Comparison of ENCODE assay signal across 27 cellular contexts in the genomic region with DNA sequence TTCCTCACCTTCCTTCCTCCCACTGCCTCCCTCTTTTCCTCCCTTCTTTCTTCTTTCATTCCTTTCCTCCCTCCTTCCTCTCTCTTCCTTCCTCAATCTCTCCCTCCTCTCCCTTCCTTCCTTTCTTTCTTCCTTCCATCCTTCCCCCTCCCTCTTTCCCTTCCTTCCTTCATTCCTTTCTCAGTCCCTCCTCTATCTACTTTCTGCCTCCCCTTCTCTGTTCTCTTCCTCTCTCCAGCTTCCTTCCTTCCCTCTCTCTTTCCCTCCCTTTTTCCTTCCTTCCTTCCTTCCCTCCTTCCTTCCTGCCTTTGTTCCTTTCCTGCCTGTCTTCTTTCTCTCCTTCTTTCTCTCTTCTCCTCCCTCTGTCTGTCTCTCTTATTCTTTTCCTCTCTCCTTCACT. TPM values are rescaled to one million over a fixed set of nuclear protein-coding genes. Genes with fewer than 3 reads are reported as not detected.
DNase-seq lines count a peak whose midpoint lies in the region; ATAC-seq, FAIRE-seq and TF ChIP-seq lines count a peak whose summit lies in the region.
"Had no signal": no experiment of that assay in that cellular context is flagged by ENCODE, and none has a peak within 500 bp of the region (broad histone marks: within the 10 kb centered on the region; RNA-seq: fewer than 3 reads in every experiment).

No MANE protein-coding gene starts in this region.

- in situ Hi-C loops in GM12878 (cut with MboI), result no loop called here

- no peaks in the 10 kb centered on the region for H3K79me2 ChIP-seq in GM12878 (ENCODE audit: control insufficient read depth, insufficient read depth, low read length)

- no peak overlapping the region for H2AFZ ChIP-seq in GM12878 (ENCODE audit: control insufficient read depth, low read depth, low read length)

- H3K4me2 ChIP-seq in GM12878 (ENCODE audit: control insufficient read depth, insufficient read depth), result no peak overlapping the region
- H3K4me2 ChIP-seq: A549, BLaER1 had no signal

- RAD21 ChIA-PET in GM12878 (lab: Charles Lee; ENCODE audit: unreplicated experiment), result no interaction called here

- TF ChIP-seq CTCF in GM12878 (IDR thresholded peaks at IDR 0.05 in 2 of 3, conservative IDR thresholded peaks at IDR 0.05 in 1 of 3; ENCODE audit: control insufficient read depth in 2 of 3, extremely low read depth in 1 of 3, insufficient read depth in 1 of 3, low read depth in 3 of 3, low read length in 3 of 3) (no peak), kidney (IDR thresholded peaks at IDR 0.05; ENCODE audit: borderline replicate concordance, extremely low read depth, insufficient read depth) (no peak)

- no peaks in the 10 kb centered on the region for H3K36me3 Mint-ChIP-seq in activated T-cell treated with anti-CD3 and anti-CD28 coated beads, Interleukin-2, amount 50 U/mL, for 72 hours (ENCODE audit: insufficient read depth in 2 of 2)
- H3K36me3 Mint-ChIP-seq: CD14-positive monocyte; CD4-positive, alpha-beta memory T cell; CD4-positive, CD25-positive, alpha-beta regulatory T cell; CD8-positive, alpha-beta memory T cell had no signal

- H4K20me1 ChIP-seq in GM12878 (ENCODE audit: control insufficient read depth, insufficient read depth), result no peaks in the 10 kb centered on the region
- H4K20me1 ChIP-seq: BLaER1 had no signal

- SMC1A ChIA-PET in GM12878 (lab: Charles Lee; ENCODE audit: uncharacterized antibody, unreplicated experiment), result interaction anchor here (0.9 to 4.1 kb wide), 2 partner anchors 11 to 18 kb away, joined by 3 to 15 read pairs; no protein-coding TSS in a partner anchor

- H3K36me3 ChIP-seq in GM12878 (ENCODE audit: control insufficient read depth in 2 of 2, insufficient read depth in 2 of 2, low read length in 1 of 2), result no peaks in the 10 kb centered on the region
- H3K36me3 ChIP-seq in kidney (ENCODE audit: control insufficient read depth in 1 of 2, insufficient read depth in 2 of 2, low read length in 2 of 2), result no peaks in the 10 kb centered on the region
- H3K36me3 ChIP-seq: BE2C, BLaER1 had no signal

- no peak overlapping the region for H3K4me3 ChIP-seq in GM12878
- H3K4me3 ChIP-seq in kidney (ENCODE audit: low read length in 2 of 2), result no peak overlapping the region
- H3K4me3 ChIP-seq: A549, BLaER1 had no signal

- peaks cover 57% of the 10 kb centered on the region for H3K27me3 Mint-ChIP-seq in activated T-cell treated with anti-CD3 and anti-CD28 coated beads, Interleukin-2, amount 50 U/mL, for 72 hours (ENCODE audit: low read depth)

- ATAC-seq in activated T-cell treated with anti-CD3 and anti-CD28 coated beads, Interleukin-2, amount 50 U/mL, for 72 hours (replicated peaks in 1 of 2), result no peak
- ATAC-seq in GM12878 (no peak), HG02571 (IDR thresholded peaks at IDR 0.05; ENCODE audit: unreplicated experiment) (no peak)
- ATAC-seq: A549 had no signal

- intact Hi-C loops in GM12878 (cut with micrococcal nuclease; ENCODE audit: unreplicated experiment), result no loop called here
- intact Hi-C loops in kidney (cut with DNase I), result no loop called here

- BruUV-seq in GM12878 (replicated peaks; lab: Mats Ljungman, UMichigan), result no TSS peak

- POLR2A ChIA-PET in GM12878 (lab: Charles Lee), result interaction anchor here (0.7 to 0.9 kb wide), 2 partner anchors 11 to 15 kb away, joined by 3 read pairs; no protein-coding TSS in a partner anchor

- H3K27ac Mint-ChIP-seq in activated T-cell treated with anti-CD3 and anti-CD28 coated beads, Interleukin-2, amount 50 U/mL, for 72 hours, result peak overlapping the region; percentile 8
- H3K27ac Mint-ChIP-seq: CD14-positive monocyte; CD4-positive, alpha-beta memory T cell had no signal

- H3K27ac ChIP-seq in GM12878 (ENCODE audit: control insufficient read depth, insufficient read depth), result no peak overlapping the region
- H3K27ac ChIP-seq in kidney (ENCODE audit: low read depth in 2 of 2, low read length in 2 of 2), result no peak overlapping the region
- H3K27ac ChIP-seq: 22Rv1, A549, BLaER1 had no signal

- no peak for TF ChIP-seq EP300 in GM12878 (IDR thresholded peaks at IDR 0.05; ENCODE audit: borderline replicate concordance in 1 of 2, control insufficient read depth in 1 of 2, low read depth in 2 of 2, low read length in 2 of 2)

- H3K4me1 Mint-ChIP-seq in activated T-cell treated with anti-CD3 and anti-CD28 coated beads, Interleukin-2, amount 50 U/mL, for 72 hours (ENCODE audit: low read depth), result no peaks in the 10 kb centered on the region
- H3K4me1 Mint-ChIP-seq: CD14-positive monocyte; CD4-positive, alpha-beta memory T cell; CD4-positive, CD25-positive, alpha-beta regulatory T cell; CD8-positive, alpha-beta memory T cell had no signal

- no peaks in the 10 kb centered on the region for H3K27me3 ChIP-seq in GM12878 (replicated peaks in 1 of 2; ENCODE audit: control insufficient read depth in 2 of 2, insufficient read depth in 2 of 2, low read length in 1 of 2)
- H3K27me3 ChIP-seq: BE2C, BLaER1 had no signal

- H3K9me3 Mint-ChIP-seq in activated T-cell treated with anti-CD3 and anti-CD28 coated beads, Interleukin-2, amount 50 U/mL, for 72 hours, result no peaks in the 10 kb centered on the region
- H3K9me3 Mint-ChIP-seq: CD4-positive, CD25-positive, alpha-beta regulatory T cell had no signal

- H3K9ac ChIP-seq in GM12878 (ENCODE audit: control insufficient read depth, insufficient read depth, low read length), result no peak overlapping the region
- no peak overlapping the region for H3K9ac ChIP-seq in kidney (ENCODE audit: low read length in 2 of 2)
- H3K9ac ChIP-seq: BLaER1 had no signal

- no peak for FAIRE-seq in GM12878 (lab: Jason Lieb, UNC)
- FAIRE-seq in kidney (lab: Jason Lieb, UNC), result no peak
- FAIRE-seq: A549, GM12891, GM19239 had no signal

- no peaks in the 10 kb centered on the region for H3K4me1 ChIP-seq in GM12878 (ENCODE audit: control insufficient read depth, insufficient read depth, low read length)
- H3K4me1 ChIP-seq in kidney (ENCODE audit: control insufficient read depth in 1 of 2, insufficient read depth in 1 of 2, low read depth in 1 of 2, low read length in 2 of 2), result no peaks in the 10 kb centered on the region
- H3K4me1 ChIP-seq: A549, BE2C, BLaER1 had no signal

- TF ChIP-seq RAD21 in GM12878 (IDR thresholded peaks at IDR 0.05; ENCODE audit: insufficient read depth, low read depth, low read length), result no peak

- H3K9me3 ChIP-seq in GM12878 (replicated peaks; ENCODE audit: control insufficient read depth, insufficient read depth, low read length) (no peaks in the 10 kb centered on the region), kidney (ENCODE audit: control insufficient read depth in 1 of 2, low read length in 2 of 2) (no peaks in the 10 kb centered on the region)
- H3K9me3 ChIP-seq: A549, BE2C, BLaER1 had no signal

- TF ChIP-seq POLR2A in GM12878 (IDR thresholded peaks at IDR 0.05; ENCODE audit: low read depth, low read length), result no peak

- CTCF ChIA-PET in GM12878 (lab: Yijun Ruan, JAX), result no interaction called here

- no peak for DNase-seq in activated T-cell treated with anti-CD3 and anti-CD28 coated beads, Interleukin-2, amount 50 U/mL, for 72 hours
- no peak for DNase-seq in activated T-cell treated with anti-CD3 and anti-CD28 coated beads, Interleukin-2, amount 50 U/mL, for 1 hour
- DNase-seq in GM12878 (ENCODE audit: low read depth, low spot score), result no peak
- no peak for DNase-seq in kidney
- DNase-seq: AML-193; BE2C; C1 segment of cervical spinal cord; CD4-positive, alpha-beta memory T cell; CD4-positive, CD25-positive, alpha-beta regulatory T cell; CD8-positive, alpha-beta memory T cell; COR-L47; DMS 273 treated with DMSO at 0.1 percent for 48 hours; DMS153; DMS79; DND-41; EL; GDM1 had no signal

- H3K4me3 Mint-ChIP-seq in activated T-cell treated with anti-CD3 and anti-CD28 coated beads, Interleukin-2, amount 50 U/mL, for 72 hours, result no peak overlapping the region
- H3K4me3 Mint-ChIP-seq: CD14-positive monocyte; CD4-positive, alpha-beta memory T cell; CD4-positive, CD25-positive, alpha-beta regulatory T cell; CD8-positive, alpha-beta memory T cell had no signal

RNA-seq across cellular contexts. Expression of a gene that starts 16.1 kb away (rescaled TPM):
- total RNA-seq in activated T-cell treated with anti-CD3 and anti-CD28 coated beads, Interleukin-2, amount 50 U/mL, for 72 hours, result not detected
- total RNA-seq in GM12878 (2013; cell fraction: nucleolus; rRNA removed), result 25.2 and 26.4 TPM in 2 replicates
- total RNA-seq in GM12878 (2014; rRNA removed) (18.2 and 18.4 TPM in 2 replicates), GM12878 (2014; rRNA removed; fragmentation: Illumina TruSeq; extraction: Trizol) (11.2 and 12.6 TPM in 2 replicates), GM12878 (2021) (20.2 and 21.4 TPM in 2 replicates), kidney (not detected)
- 0.72 TPM for polyA plus RNA-seq in GM12878 (2011; ENCODE audit: low read depth)
- polyA plus RNA-seq in GM12878 (2011; rRNA removed) (56.2 and 61.1 TPM in 2 replicates), GM12878 (2014; fragmentation: Illumina TruSeq; extraction: Trizol) (19.3 and 19.6 TPM in 2 replicates), GM12878 (2014; fragmentation: Nextera tagmentation; extraction: Ambion mirVana) (10 to 100 TPM; 10.6 to 11.3 TPM), GM12878 (2014; rRNA removed) (21.8 and 26.8 TPM in 2 replicates), GM12878 (2016; fragmentation: Nextera tagmentation; extraction: Ambion mirVana) (10 to 100 TPM; 31.1 to 34.1 TPM), kidney (ENCODE audit: insufficient read depth, low read depth, low replicate concordance) (not detected)
- 68.1 and 75.3 TPM in 2 replicates for polyA plus RNA-seq in GM12878 (2011; cell fraction: cytosol; rRNA removed)
- 32.5 and 37.1 TPM in 2 replicates for polyA plus RNA-seq in GM12878 (2011; cell fraction: nucleus; rRNA removed)
- polyA plus RNA-seq in GM12878 (2012), result 0.96 and 1.8 TPM in 2 replicates
- polyA minus RNA-seq in GM12878 (2011; rRNA and poly(A)+ RNA removed), result 24.4 and 31.1 TPM in 2 replicates
- polyA minus RNA-seq in GM12878 (2011; cell fraction: cytosol; rRNA and poly(A)+ RNA removed), result 16.3 and 19.0 TPM in 2 replicates
- polyA minus RNA-seq in GM12878 (2011; cell fraction: nucleus; rRNA and poly(A)+ RNA removed), result 16.0 and 22.7 TPM in 2 replicates
- total RNA-seq: A172; CD4-positive, alpha-beta memory T cell; CD4-positive, CD25-positive, alpha-beta regulatory T cell; CD8-positive, alpha-beta memory T cell; G401 had no signal
- polyA plus RNA-seq: CD14-positive monocyte; CD4-positive, alpha-beta memory T cell; CD4-positive, CD25-positive, alpha-beta regulatory T cell; CD8-positive, alpha-beta memory T cell had no signal

RNA-seq across cellular contexts. Expression of a gene that starts 56.5 kb away (rescaled TPM):
- under 1 TPM in 1 of 2 donors, not detected in 1; 0.25 TPM for total RNA-seq in activated T-cell treated with anti-CD3 and anti-CD28 coated beads, Interleukin-2, amount 50 U/mL, for 72 hours
- 2.7 and 3.0 TPM in 2 replicates for total RNA-seq in GM12878 (2013; cell fraction: nucleolus; rRNA removed)
- 0.28 and 0.38 TPM in 2 replicates for total RNA-seq in GM12878 (2014; rRNA removed)
- total RNA-seq in GM12878 (2014; rRNA removed; fragmentation: Illumina TruSeq; extraction: Trizol), result 0.27 and 0.37 TPM in 2 replicates
- 1.0 and 1.9 TPM in 2 replicates for total RNA-seq in GM12878 (2021)
- polyA plus RNA-seq in GM12878 (2011; ENCODE audit: low read depth), result not detected
- 1.5 and 2.9 TPM in 2 replicates for polyA plus RNA-seq in GM12878 (2011; rRNA removed)
- polyA plus RNA-seq in GM12878 (2011; cell fraction: cytosol; rRNA removed), result 0.99 and 1.0 TPM in 2 replicates
- 5.1 and 6.1 TPM in 2 replicates for polyA plus RNA-seq in GM12878 (2011; cell fraction: nucleus; rRNA removed)
- polyA plus RNA-seq in GM12878 (2012), result 0.15 TPM in 1 of 2 replicates, not detected in the other
- 0.24 and 4.8 TPM in 2 replicates for polyA plus RNA-seq in GM12878 (2014; fragmentation: Illumina TruSeq; extraction: Trizol)
- under 1 TPM; 0.20 to 0.31 TPM for polyA plus RNA-seq in GM12878 (2014; fragmentation: Nextera tagmentation; extraction: Ambion mirVana)
- polyA plus RNA-seq in GM12878 (2014; rRNA removed), result 0.34 and 0.55 TPM in 2 replicates
- polyA plus RNA-seq in GM12878 (2016; fragmentation: Nextera tagmentation; extraction: Ambion mirVana), result under 1 TPM in 1 of 2 experiments, not detected in 1; 0.60 TPM
- 0.82 and 1.3 TPM in 2 replicates for polyA minus RNA-seq in GM12878 (2011; rRNA and poly(A)+ RNA removed)
- polyA minus RNA-seq in GM12878 (2011; cell fraction: cytosol; rRNA and poly(A)+ RNA removed), result not detected in 2 replicates
- 2.2 and 2.3 TPM in 2 replicates for polyA minus RNA-seq in GM12878 (2011; cell fraction: nucleus; rRNA and poly(A)+ RNA removed)
- 8.7 TPM for total RNA-seq in kidney
- 193 TPM for polyA plus RNA-seq in kidney (ENCODE audit: insufficient read depth, low read depth, low replicate concordance)
- total RNA-seq: A172; CD4-positive, alpha-beta memory T cell; CD4-positive, CD25-positive, alpha-beta regulatory T cell; Daoy; G401 had no signal
- polyA plus RNA-seq: A549; CD14-positive monocyte; CD4-positive, alpha-beta memory T cell; CD4-positive, CD25-positive, alpha-beta regulatory T cell; CD8-positive, alpha-beta memory T cell had no signal

Comparison
In these comparisons a context has a peak if more than half of its experiments do, and no peak if none do; other contexts are left out.
1. RNA of a gene that starts 16.1 kb away (total RNA-seq): 11.2 to 26.4 TPM in GM12878; not detected in activated T-cell treated with anti-CD3 and anti-CD28 coated beads, Interleukin-2, amount 50 U/mL, for 72 hours and not detected in kidney (single experiment); every median in the first group is over 10 times any median in the second.